1 cellular context compared by ENCODE assay signal in the genomic region with DNA sequence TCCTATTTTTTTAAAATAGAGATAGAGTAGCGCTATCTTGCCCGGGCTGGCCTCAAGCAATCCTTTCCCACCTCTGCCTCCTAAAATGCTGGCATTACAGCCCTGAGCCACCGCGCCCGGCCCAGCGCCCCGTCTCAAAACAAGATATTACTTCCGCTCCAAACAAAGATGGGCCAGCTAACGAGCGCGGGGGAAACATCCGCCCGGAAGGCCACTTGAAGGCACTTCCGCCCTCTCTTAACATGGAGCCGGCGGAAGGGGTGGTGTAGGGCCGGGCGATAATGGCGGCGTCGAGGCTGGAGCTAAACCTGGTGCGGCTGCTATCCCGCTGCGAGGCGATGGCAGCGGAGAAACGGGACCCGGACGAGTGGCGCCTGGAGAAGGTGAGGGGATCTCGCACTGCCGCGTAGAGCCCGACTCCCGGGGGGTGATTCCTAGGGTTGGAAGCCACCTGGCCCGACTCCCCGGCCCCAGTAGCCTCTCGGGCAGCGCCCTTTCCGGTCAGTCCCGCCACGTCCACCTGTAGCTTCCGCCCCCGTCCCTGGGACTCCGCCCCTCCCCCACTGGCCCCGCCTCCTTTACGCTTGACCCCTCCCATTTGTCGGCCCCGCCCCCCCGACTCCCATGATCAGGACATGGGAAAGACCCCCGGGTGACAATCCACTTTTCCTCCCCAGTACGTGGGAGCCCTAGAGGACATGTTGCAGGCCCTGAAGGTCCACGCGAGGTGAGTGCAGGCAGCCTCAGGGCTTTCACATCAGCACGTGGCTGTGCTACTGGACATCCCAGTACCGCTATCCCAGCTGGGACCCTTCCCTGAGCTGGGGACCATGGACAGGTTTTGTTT.
TF ChIP-seq lines count a peak whose summit lies in the region.

A gene with protein sequence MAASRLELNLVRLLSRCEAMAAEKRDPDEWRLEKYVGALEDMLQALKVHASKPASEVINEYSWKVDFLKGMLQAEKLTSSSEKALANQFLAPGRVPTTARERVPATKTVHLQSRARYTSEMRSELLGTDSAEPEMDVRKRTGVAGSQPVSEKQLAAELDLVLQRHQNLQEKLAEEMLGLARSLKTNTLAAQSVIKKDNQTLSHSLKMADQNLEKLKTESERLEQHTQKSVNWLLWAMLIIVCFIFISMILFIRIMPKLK (plus strand): TSS at position 233 of the 847 bp plus-strand sequence. CDS start 49 bp downstream, at position 282.

TF ChIP-seq in H1, 55 proteins besides CTCF, POLR2A, EP300 and RAD21:
- no peak for TF ChIP-seq KDM1A (IDR thresholded peaks at IDR 0.05; ENCODE audit: borderline replicate concordance, low read length)
- no peak for TF ChIP-seq RNF2 (IDR thresholded peaks at IDR 0.05; ENCODE audit: borderline replicate concordance, low read depth, low read length, missing control alignments, poor library complexity, severe bottlenecking)
- TF ChIP-seq FOSL1 (IDR thresholded peaks at IDR 0.05; ENCODE audit: insufficient read depth, low read depth, low read length), result no peak
- TF ChIP-seq CHD1 (IDR thresholded peaks at IDR 0.05; ENCODE audit: low read depth, low read length), result no peak
- TF ChIP-seq POU5F1 (IDR thresholded peaks at IDR 0.05; ENCODE audit: low read depth, low read length), result no peak
- TF ChIP-seq CREB1 (IDR thresholded peaks at IDR 0.05), result peak; percentile 44; the same call in 1 of the 2 replicates
- TF ChIP-seq SP1 (IDR thresholded peaks at IDR 0.05; ENCODE audit: low read depth, low read length), result peak; percentile 63; the same call in 1 of the 2 replicates
- TF ChIP-seq KDM5A (IDR thresholded peaks at IDR 0.05; ENCODE audit: low read length), result peak; percentile 80; the same call in 1 of the 2 replicates
- TF ChIP-seq TCF12 (IDR thresholded peaks at IDR 0.05; ENCODE audit: low read depth, low read length), result peak; percentile 65; the same call in 1 of the 2 replicates
- TF ChIP-seq GABPA (IDR thresholded peaks at IDR 0.05; ENCODE audit: borderline replicate concordance, insufficient read depth, low read length), result peak; percentile 96
- peak; percentile 67 to 86; a peak in 2 of 4 replicates for TF ChIP-seq SIN3A (conservative IDR thresholded peaks at IDR 0.05 in 1 of 2, IDR thresholded peaks at IDR 0.05 in 1 of 2; ENCODE audit: low read depth in 1 of 2, low read length in 2 of 2)
- TF ChIP-seq SIRT6 (IDR thresholded peaks at IDR 0.05; ENCODE audit: low read length), result no peak
- TF ChIP-seq TAF7 (optimal IDR thresholded peaks at IDR 0.05; ENCODE audit: borderline replicate concordance, low read depth, low read length), result peak; percentile 88
- TF ChIP-seq SAP30 (IDR thresholded peaks at IDR 0.05; ENCODE audit: insufficient read depth, insufficient replicate concordance, low read length), result peak; percentile 84
- TF ChIP-seq GTF2F1 (IDR thresholded peaks at IDR 0.05; ENCODE audit: borderline replicate concordance, low read depth, low read length), result peak; percentile 90; the same call in 1 of the 2 replicates
- peak; percentile 47; the same call in 1 of the 2 replicates for TF ChIP-seq SIX5 (IDR thresholded peaks at IDR 0.05; ENCODE audit: low read depth, low read length)
- peak; percentile 97 for TF ChIP-seq TAF1 (IDR thresholded peaks at IDR 0.05; ENCODE audit: low read depth, low read length)
- TF ChIP-seq ASH2L (IDR thresholded peaks at IDR 0.05; ENCODE audit: low read length), result peak; percentile 75
- TF ChIP-seq JUND (IDR thresholded peaks at IDR 0.05; ENCODE audit: low read length), result no peak
- TF ChIP-seq, protein P1, sequence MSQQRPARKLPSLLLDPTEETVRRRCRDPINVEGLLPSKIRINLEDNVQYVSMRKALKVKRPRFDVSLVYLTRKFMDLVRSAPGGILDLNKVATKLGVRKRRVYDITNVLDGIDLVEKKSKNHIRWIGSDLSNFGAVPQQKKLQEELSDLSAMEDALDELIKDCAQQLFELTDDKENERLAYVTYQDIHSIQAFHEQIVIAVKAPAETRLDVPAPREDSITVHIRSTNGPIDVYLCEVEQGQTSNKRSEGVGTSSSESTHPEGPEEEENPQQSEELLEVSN (IDR thresholded peaks at IDR 0.05), result peak; percentile 58
- TF ChIP-seq KDM4A (IDR thresholded peaks at IDR 0.05; ENCODE audit: low read depth, low read length, severe bottlenecking), result peak; percentile 93
- TF ChIP-seq TBP (IDR thresholded peaks at IDR 0.05; ENCODE audit: low read depth, low read length), result peak; percentile 88
- TF ChIP-seq PHF8 (conservative IDR thresholded peaks at IDR 0.05; ENCODE audit: low read depth, low read length), result peak; percentile 99
- peak; percentile 78 for TF ChIP-seq POLR2AphosphoS5 (IDR thresholded peaks at IDR 0.05; ENCODE audit: low read depth, low read length)
- peak; percentile 85; the same call in 1 of the 2 replicates for TF ChIP-seq SP4 (IDR thresholded peaks at IDR 0.05; ENCODE audit: low read length)
- TF ChIP-seq, protein P2, sequence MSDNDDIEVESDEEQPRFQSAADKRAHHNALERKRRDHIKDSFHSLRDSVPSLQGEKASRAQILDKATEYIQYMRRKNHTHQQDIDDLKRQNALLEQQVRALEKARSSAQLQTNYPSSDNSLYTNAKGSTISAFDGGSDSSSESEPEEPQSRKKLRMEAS (IDR thresholded peaks at IDR 0.05), result peak; percentile 57
- TF ChIP-seq EGR1 (IDR thresholded peaks at IDR 0.05; ENCODE audit: borderline replicate concordance, low read depth, low read length), result peak; percentile 82
- 0 out of 4 replicates have a peak, but pooled peaks of 1 of the 2 experiments have one; percentile 49 for TF ChIP-seq HDAC2 (IDR thresholded peaks at IDR 0.05; ENCODE audit: borderline replicate concordance in 1 of 2, low read depth in 2 of 2, low read length in 2 of 2)
- TF ChIP-seq YY1 (IDR thresholded peaks at IDR 0.05; ENCODE audit: low read depth, low read length), result peak; percentile 99
